ENCODE assay signal across 16 cellular contexts in the genomic region with DNA sequence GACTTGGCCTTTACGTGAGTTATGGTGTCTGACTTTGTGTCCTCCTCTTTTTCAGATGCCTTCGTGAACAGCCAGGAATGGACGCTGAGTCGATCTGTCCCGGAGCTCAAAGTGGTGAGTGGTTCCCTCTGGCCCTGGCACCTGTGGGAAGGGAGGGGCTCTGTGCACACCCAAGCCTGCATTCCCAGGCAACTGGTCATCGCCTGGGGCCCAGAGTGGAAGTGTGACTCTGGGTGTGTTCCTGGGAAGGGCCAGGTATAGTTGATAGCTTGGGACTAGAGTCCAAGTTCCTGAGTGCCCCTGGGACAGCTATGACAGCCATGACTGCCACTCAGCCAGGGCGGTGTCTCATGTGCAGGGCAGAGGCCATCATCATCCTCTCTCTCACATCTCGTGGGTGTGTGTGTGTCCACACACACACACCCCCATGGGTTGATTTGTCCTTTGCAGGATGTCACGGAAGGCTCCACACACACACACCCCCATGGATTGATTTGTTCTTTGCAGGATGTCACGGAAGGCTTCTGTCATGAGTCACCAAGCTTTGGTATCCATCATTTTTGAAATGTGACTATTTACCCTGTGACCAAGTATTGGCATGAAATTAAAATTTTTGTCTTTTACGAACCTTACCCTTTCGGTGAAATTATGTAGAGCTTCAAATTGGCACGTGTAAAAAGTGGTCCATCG.
DNase-seq lines count a peak whose midpoint lies in the region; ATAC-seq and TF ChIP-seq lines count a peak whose summit lies in the region.
"Had no signal": no experiment of that assay in that cellular context is flagged by ENCODE, and none has a peak within 500 bp of the region (broad histone marks: within the 10 kb centered on the region; RNA-seq: fewer than 3 reads in every experiment).

No MANE protein-coding gene starts in this region.

- H3K27me3 ChIP-seq in IMR-90 (ENCODE audit: control insufficient read depth, insufficient read depth, low read length) (no peaks in the 10 kb centered on the region), mesendoderm (ENCODE audit: insufficient read depth, low read length, poor library complexity) (no peaks in the 10 kb centered on the region)
- H3K27me3 ChIP-seq: neutrophil had no signal

- H3K18ac ChIP-seq in IMR-90 (ENCODE audit: low read depth, low read length) (no peak overlapping the region), mesendoderm (ENCODE audit: low read length) (no peak overlapping the region)

- H3K4ac ChIP-seq in IMR-90 (ENCODE audit: low read depth, low read length): no peak overlapping the region
- H3K4ac ChIP-seq in mesendoderm (ENCODE audit: low read depth, low read length): no peak overlapping the region

- no peak overlapping the region for H3K4me2 ChIP-seq in IMR-90 (ENCODE audit: low read depth, low read length)
- H3K4me2 ChIP-seq in mesendoderm (ENCODE audit: low read length): no peak overlapping the region

- dilution Hi-C loops in IMR-90 (cut with HindIII; ENCODE audit: low sequenced_read_pairs, unreplicated experiment): no loop called here

- peak overlapping the region; percentile 4; the same call in 1 of the 2 replicates for H2BK120ac ChIP-seq in IMR-90 (ENCODE audit: low read depth, low read length)
- no peak overlapping the region for H2BK120ac ChIP-seq in mesendoderm (ENCODE audit: low read depth, low read length)

- peaks cover 18% of the 10 kb centered on the region for H3K4me1 Mint-ChIP-seq in chondrocyte (ENCODE audit: low read depth)

- peak; percentile 11; the same call in 1 of the 2 replicates for ATAC-seq in IMR-90 (ENCODE audit: low read depth)
- no peak for ATAC-seq in HG02884 (IDR thresholded peaks at IDR 0.05; ENCODE audit: unreplicated experiment)

- intact Hi-C loops in IMR-90 (cut with micrococcal nuclease): no loop called here

- H2BK5ac ChIP-seq in IMR-90 (ENCODE audit: low read depth, low read length, poor library complexity, severe bottlenecking): peak overlapping the region; percentile 59
- no peak overlapping the region for H2BK5ac ChIP-seq in mesendoderm (ENCODE audit: low read length)

- H2AK5ac ChIP-seq in IMR-90 (ENCODE audit: low read depth, low read length) (no peak overlapping the region), mesendoderm (ENCODE audit: low read length) (no peak overlapping the region)

- peaks cover 4% of the 10 kb centered on the region for H3K36me3 Mint-ChIP-seq in chondrocyte (ENCODE audit: low read depth)

- in situ Hi-C loops in IMR-90 (cut with MboI; ENCODE audit: low sequenced_read_pairs): no loop called here

- H4K91ac ChIP-seq in IMR-90 (ENCODE audit: insufficient read depth, low read depth, low read length): no peak overlapping the region

- no peak overlapping the region for H3K9ac ChIP-seq in IMR-90 (ENCODE audit: low read depth, low read length)
- no peak overlapping the region for H3K9ac ChIP-seq in mesendoderm (ENCODE audit: low read length)

- H3K27ac ChIP-seq in IMR-90 (ENCODE audit: insufficient read depth, low read length) (no peak overlapping the region), mesendoderm (ENCODE audit: low read depth, low read length) (no peak overlapping the region)
- H3K27ac ChIP-seq: neutrophil had no signal

- H3K56ac ChIP-seq in IMR-90 (ENCODE audit: extremely low read depth, insufficient read depth, low read length): no peak overlapping the region
- no peak overlapping the region for H3K56ac ChIP-seq in mesendoderm (ENCODE audit: low read length)

- H3K14ac ChIP-seq in IMR-90 (replicated peaks; ENCODE audit: low read depth, low read length): no peak overlapping the region

- TF ChIP-seq CTCF in IMR-90 (conservative IDR thresholded peaks at IDR 0.05; ENCODE audit: low read depth, low read length) (no peak), chondrocyte (IDR thresholded peaks at IDR 0.05) (no peak)

- CTCF ChIA-PET in IMR-90 (lab: Yijun Ruan, JAX): interaction anchor here (0.6 kb wide), 1 partner anchor 1014 kb away, joined by 3 read pairs; no protein-coding TSS in a partner anchor

- H2BK15ac ChIP-seq in IMR-90 (ENCODE audit: low read depth, low read length): no peak overlapping the region
- H2BK15ac ChIP-seq in mesendoderm (replicated peaks; ENCODE audit: low read depth): no peak overlapping the region

- H3K4me1 ChIP-seq in IMR-90 (ENCODE audit: control insufficient read depth, insufficient read depth, low read length): peaks cover 4% of the 10 kb centered on the region
- H3K4me1 ChIP-seq in mesendoderm (ENCODE audit: control insufficient read depth, low read depth, low read length): no peaks in the 10 kb centered on the region

- peaks cover 8% of the 10 kb centered on the region for H3K79me2 ChIP-seq in mesendoderm (ENCODE audit: control insufficient read depth, insufficient read depth, low read length)

- H3K27ac Mint-ChIP-seq in chondrocyte (ENCODE audit: unreplicated experiment): peak overlapping the region; percentile 75
- H3K27ac Mint-ChIP-seq: dendritic cell treated with granulocyte-macrophage colony-stimulating factor and Interleukin-4, amounts not matched to agents 40 ng/mL and 50 ng/mL, for 4 days had no signal

- BruUV-seq in IMR-90 (replicated peaks; lab: Mats Ljungman, UMichigan): no TSS peak

- H3K23ac ChIP-seq in IMR-90 (ENCODE audit: low read depth, low read length): no peak overlapping the region
- no peak overlapping the region for H3K23ac ChIP-seq in mesendoderm (ENCODE audit: low read length)

- 83% methylated on average over 3 of the region's 14 CpGs; no CpG with 5 or more reads in 1 of the 2 experiments for WGBS in IMR-90 (ENCODE audit: extremely low coverage in 2 of 2, insufficient read length in 1 of 2), 2 experiments
- no CpG with 5 or more reads among the region's 14 CpGs for WGBS in mesendoderm (ENCODE audit: extremely low coverage, insufficient coverage, low lambda C conversion rate)

- H3K4me3 ChIP-seq in IMR-90 (ENCODE audit: insufficient read depth, low read depth, low read length) (no peak overlapping the region), mesendoderm (ENCODE audit: low read length) (no peak overlapping the region)

- no peak overlapping the region for H4K5ac ChIP-seq in IMR-90 (ENCODE audit: low read depth, low read length)
- no peak overlapping the region for H4K5ac ChIP-seq in mesendoderm (ENCODE audit: low read length)

- H3K4me3 Mint-ChIP-seq in chondrocyte (ENCODE audit: unreplicated experiment): no peak overlapping the region
- H3K4me3 Mint-ChIP-seq: dendritic cell treated with granulocyte-macrophage colony-stimulating factor and Interleukin-4, amounts not matched to agents 40 ng/mL and 50 ng/mL, for 4 days; H9 had no signal

- no peaks in the 10 kb centered on the region for H3K9me3 Mint-ChIP-seq in chondrocyte (ENCODE audit: low read depth)
- H3K9me3 Mint-ChIP-seq: dendritic cell treated with granulocyte-macrophage colony-stimulating factor and Interleukin-4, amounts not matched to agents 40 ng/mL and 50 ng/mL, for 4 days; H9 had no signal

- no peaks in the 10 kb centered on the region for H3K27me3 Mint-ChIP-seq in chondrocyte (ENCODE audit: low read depth)
- H3K27me3 Mint-ChIP-seq: dendritic cell treated with granulocyte-macrophage colony-stimulating factor and Interleukin-4, amounts not matched to agents 40 ng/mL and 50 ng/mL, for 4 days had no signal

- H2AFZ ChIP-seq in IMR-90 (replicated peaks; ENCODE audit: low read length, poor library complexity): peak overlapping the region; percentile 71

- no peak for TF ChIP-seq RAD21 in IMR-90 (IDR thresholded peaks at IDR 0.05; ENCODE audit: low read length)

- no peak overlapping the region for H2AK9ac ChIP-seq in IMR-90 (replicated peaks; ENCODE audit: low read depth, low read length, poor library complexity)

- no peak for TF ChIP-seq POLR2A in IMR-90 (IDR thresholded peaks at IDR 0.05; ENCODE audit: low read depth, low read length)

- no peak overlapping the region for H4K8ac ChIP-seq in IMR-90 (ENCODE audit: low read depth in 2 of 2, low read length in 2 of 2)
- H4K8ac ChIP-seq in mesendoderm (ENCODE audit: low read depth, low read length): no peak overlapping the region

- DNase-seq in A172 (ENCODE audit: low spot score): peak; percentile 84
- DNase-seq in IMR-90: peak; percentile 29
- DNase-seq in chondrocyte (ENCODE audit: low spot score): no peak
- peak; percentile 33 for DNase-seq in mesendoderm
- DNase-seq in ecto neural progenitor cell (ENCODE audit: low spot score): no peak
- DNase-seq in inferior parietal cortex (ENCODE audit: extremely low spot score): no peak
- no peak for DNase-seq in Kasumi-1 (lab: John Stamatoyannopoulos, UW)
- DNase-seq: activated gamma-delta T cell; GF-D8; H9; NCI-H2107; RPMI8226; stimulated activated CD4-positive, alpha-beta T cell treated with anti-CD3 and anti-CD28 coated beads, Interleukin-2, amount 100 ng/mL, for 48 hours had no signal

- H4K20me1 ChIP-seq in IMR-90 (ENCODE audit: insufficient read depth, low read length): peaks cover 17% of the 10 kb centered on the region

- H3K79me1 ChIP-seq in IMR-90 (ENCODE audit: low read depth in 1 of 2, low read length in 2 of 2): peaks cover 10 to 33% of the 10 kb centered on the region in 2 experiments
- peaks cover 11% of the 10 kb centered on the region for H3K79me1 ChIP-seq in mesendoderm (ENCODE audit: low read length)

- H3K36me3 ChIP-seq in IMR-90 (ENCODE audit: control insufficient read depth, insufficient read depth, low read length): peaks cover 8% of the 10 kb centered on the region; the same call in 1 of the 2 replicates
- no peaks in the 10 kb centered on the region for H3K36me3 ChIP-seq in mesendoderm (ENCODE audit: control insufficient read depth, insufficient read depth, low read length)
- H3K36me3 ChIP-seq: neutrophil had no signal

- H2BK20ac ChIP-seq in IMR-90 (ENCODE audit: low read depth, low read length): 0 out of 2 replicates have a peak overlapping the region, but pooled peaks have one; percentile 13

- H3K9me3 ChIP-seq in IMR-90 (ENCODE audit: control insufficient read depth, insufficient read depth, low read length): no peaks in the 10 kb centered on the region
- H3K9me3 ChIP-seq: neutrophil had no signal

- peaks cover 23% of the 10 kb centered on the region for H3K9me1 ChIP-seq in IMR-90 (ENCODE audit: insufficient read depth, low read length)

- POLR2A ChIA-PET in IMR-90 (lab: Charles Lee; ENCODE audit: unreplicated experiment): no interaction called here

TF ChIP-seq in IMR-90, 13 proteins besides CTCF, POLR2A, EP300 and RAD21 (continues in another document):
- TF ChIP-seq NFE2L2 (IDR thresholded peaks at IDR 0.05; ENCODE audit: low read depth, low read length) (no peak), MAZ (IDR thresholded peaks at IDR 0.05; ENCODE audit: borderline replicate concordance, low read depth, low read length) (no peak), FOS (IDR thresholded peaks at IDR 0.05; ENCODE audit: low read depth, low read length) (no peak), CEBPB (IDR thresholded peaks at IDR 0.05; ENCODE audit: low read depth, low read length) (no peak)
- TF ChIP-seq, protein P1, sequence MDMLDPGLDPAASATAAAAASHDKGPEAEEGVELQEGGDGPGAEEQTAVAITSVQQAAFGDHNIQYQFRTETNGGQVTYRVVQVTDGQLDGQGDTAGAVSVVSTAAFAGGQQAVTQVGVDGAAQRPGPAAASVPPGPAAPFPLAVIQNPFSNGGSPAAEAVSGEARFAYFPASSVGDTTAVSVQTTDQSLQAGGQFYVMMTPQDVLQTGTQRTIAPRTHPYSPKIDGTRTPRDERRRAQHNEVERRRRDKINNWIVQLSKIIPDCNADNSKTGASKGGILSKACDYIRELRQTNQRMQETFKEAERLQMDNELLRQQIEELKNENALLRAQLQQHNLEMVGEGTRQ (IDR thresholded peaks at IDR 0.05; ENCODE audit: low read depth, low read length): no peak

Comparison
In these comparisons a context has a peak if more than half of its experiments do, and no peak if none do; other contexts are left out.
1. DNase-seq: peak in A172 (single experiment), IMR-90 (single experiment) and mesendoderm (single experiment); none in chondrocyte (single experiment), ecto neural progenitor cell (single experiment), inferior parietal cortex (single experiment) and Kasumi-1 (0 of 2).